In the genomic region with DNA sequence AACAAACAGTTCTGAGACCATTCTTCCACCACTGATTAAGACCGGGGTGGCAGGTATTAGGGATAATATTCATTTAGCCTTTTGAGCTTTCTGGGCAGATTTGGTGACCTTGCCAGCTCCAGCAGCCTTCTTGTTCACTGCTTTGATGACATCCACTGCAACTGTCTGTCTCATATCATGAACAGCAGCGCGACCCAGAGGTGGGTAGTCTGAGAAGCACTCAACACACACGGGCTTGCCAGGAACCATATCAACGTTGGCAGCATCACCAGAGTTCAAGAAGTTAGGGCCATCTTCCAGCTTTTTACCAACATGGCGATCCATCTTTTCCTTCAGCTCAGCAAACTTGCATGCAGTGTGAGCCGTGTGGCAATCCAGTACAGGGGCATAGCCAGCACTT, we compare ENCODE assay signal across 1 cellular context.
TF ChIP-seq lines count a peak whose summit lies in the region.

No MANE protein-coding gene starts in this region.

TF ChIP-seq in WTC11, 78 proteins besides CTCF, POLR2A, EP300 and RAD21 (continued from another document):
- no peak for TF ChIP-seq CREM (CRISPR knock-in tag; IDR thresholded peaks at IDR 0.05)
- TF ChIP-seq USF1 (CRISPR knock-in tag; IDR thresholded peaks at IDR 0.05) = no peak
- TF ChIP-seq MAX (CRISPR knock-in tag; IDR thresholded peaks at IDR 0.05) = no peak
- TF ChIP-seq GTF2I (CRISPR knock-in tag; conservative IDR thresholded peaks at IDR 0.05) = no peak
- TF ChIP-seq ZNF281 (CRISPR knock-in tag; IDR thresholded peaks at IDR 0.05) = no peak
- TF ChIP-seq HMGA2 (CRISPR knock-in tag; IDR thresholded peaks at IDR 0.05) = no peak
- TF ChIP-seq, protein P1, sequence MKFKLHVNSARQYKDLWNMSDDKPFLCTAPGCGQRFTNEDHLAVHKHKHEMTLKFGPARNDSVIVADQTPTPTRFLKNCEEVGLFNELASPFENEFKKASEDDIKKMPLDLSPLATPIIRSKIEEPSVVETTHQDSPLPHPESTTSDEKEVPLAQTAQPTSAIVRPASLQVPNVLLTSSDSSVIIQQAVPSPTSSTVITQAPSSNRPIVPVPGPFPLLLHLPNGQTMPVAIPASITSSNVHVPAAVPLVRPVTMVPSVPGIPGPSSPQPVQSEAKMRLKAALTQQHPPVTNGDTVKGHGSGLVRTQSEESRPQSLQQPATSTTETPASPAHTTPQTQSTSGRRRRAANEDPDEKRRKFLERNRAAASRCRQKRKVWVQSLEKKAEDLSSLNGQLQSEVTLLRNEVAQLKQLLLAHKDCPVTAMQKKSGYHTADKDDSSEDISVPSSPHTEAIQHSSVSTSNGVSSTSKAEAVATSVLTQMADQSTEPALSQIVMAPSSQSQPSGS (CRISPR knock-in tag; IDR thresholded peaks at IDR 0.05; ENCODE audit: borderline replicate concordance, low read depth) = no peak
- TF ChIP-seq, protein P2, sequence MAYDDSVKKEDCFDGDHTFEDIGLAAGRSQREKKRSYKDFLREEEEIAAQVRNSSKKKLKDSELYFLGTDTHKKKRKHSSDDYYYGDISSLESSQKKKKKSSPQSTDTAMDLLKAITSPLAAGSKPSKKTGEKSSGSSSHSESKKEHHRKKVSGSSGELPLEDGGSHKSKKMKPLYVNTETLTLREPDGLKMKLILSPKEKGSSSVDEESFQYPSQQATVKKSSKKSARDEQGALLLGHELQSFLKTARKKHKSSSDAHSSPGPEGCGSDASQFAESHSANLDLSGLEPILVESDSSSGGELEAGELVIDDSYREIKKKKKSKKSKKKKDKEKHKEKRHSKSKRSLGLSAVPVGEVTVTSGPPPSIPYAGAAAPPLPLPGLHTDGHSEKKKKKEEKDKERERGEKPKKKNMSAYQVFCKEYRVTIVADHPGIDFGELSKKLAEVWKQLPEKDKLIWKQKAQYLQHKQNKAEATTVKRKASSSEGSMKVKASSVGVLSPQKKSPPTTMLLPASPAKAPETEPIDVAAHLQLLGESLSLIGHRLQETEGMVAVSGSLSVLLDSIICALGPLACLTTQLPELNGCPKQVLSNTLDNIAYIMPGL (CRISPR knock-in tag; IDR thresholded peaks at IDR 0.05) = no peak
